In genomic region chr12:52975820-52976573, GRCh38 we compare ENCODE assay signal across 9 cellular contexts. TPM values are rescaled to one million over a fixed set of nuclear protein-coding genes. Genes with fewer than 3 reads are reported as not detected.
DNase-seq lines count a peak whose midpoint lies in the region; ATAC-seq and TF ChIP-seq lines count a peak whose summit lies in the region.
"Had no signal": no experiment of that assay in that cellular context is flagged by ENCODE, and none has a peak within 500 bp of the region (broad histone marks: within the 10 kb centered on the region; RNA-seq: fewer than 3 reads in every experiment).

No MANE protein-coding gene starts in this region.

- peaks cover 54% of the 10 kb centered on the region for H3K27me3 Mint-ChIP-seq in stimulated activated memory B cell treated with anti-CD40 and anti-IgM and Interleukin-4, amounts not matched to agents 10 μg/mL and 1 μg/mL and 100 μg/mL, for 72 hours

- peak overlapping the region; percentile 15 for H3K27ac ChIP-seq in left ventricle myocardium inferior (replicated peaks)

- no peak overlapping the region for H3K27ac Mint-ChIP-seq in stimulated activated memory B cell treated with anti-CD40 and anti-IgM and Interleukin-4, amounts not matched to agents 10 μg/mL and 1 μg/mL and 100 μg/mL, for 72 hours
- H3K27ac Mint-ChIP-seq: B cell had no signal

- ATAC-seq in stimulated activated memory B cell treated with anti-CD40 and anti-IgM and Interleukin-4, amounts not matched to agents 10 μg/mL and 1 μg/mL and 100 μg/mL, for 72 hours, result peak; percentile 38
- ATAC-seq in HG02840 (IDR thresholded peaks at IDR 0.05; ENCODE audit: low FRiP score, unreplicated experiment), result no peak
- ATAC-seq in HG02678 (IDR thresholded peaks at IDR 0.05; ENCODE audit: unreplicated experiment), result no peak

- no peaks in the 10 kb centered on the region for H3K9me3 ChIP-seq in left ventricle myocardium inferior (replicated peaks)

- H3K36me3 ChIP-seq in left ventricle myocardium inferior, result no peaks in the 10 kb centered on the region

- DNase-seq in NCI-H345 (lab: John Stamatoyannopoulos, UW), result peak; percentile 32
- DNase-seq in NCI-H345 treated with DMSO at 0.1 percent for 48 hours (lab: John Stamatoyannopoulos, UW; ENCODE audit: unreplicated experiment), result no peak
- DNase-seq in RPMI7951 (ENCODE audit: low read depth), result peak; percentile 48
- DNase-seq in left ventricle myocardium inferior, result no peak
- DNase-seq in stimulated activated CD8-positive, alpha-beta memory T cell treated with anti-CD3 and anti-CD28 coated beads, Interleukin-4, amount 100 ng/mL, for 48 hours, result no peak

- H3K36me3 Mint-ChIP-seq in stimulated activated memory B cell treated with anti-CD40 and anti-IgM and Interleukin-4, amounts not matched to agents 10 μg/mL and 1 μg/mL and 100 μg/mL, for 72 hours, result no peaks in the 10 kb centered on the region

- intact Hi-C loops in left ventricle myocardium inferior (cut with micrococcal nuclease), result loop anchor here (10.0 kb wide), 1 partner anchor 391 kb away; no protein-coding TSS in a partner anchor

- peaks cover 52% of the 10 kb centered on the region for H3K27me3 ChIP-seq in left ventricle myocardium inferior (ENCODE audit: low read depth)

- H3K9me3 Mint-ChIP-seq in stimulated activated memory B cell treated with anti-CD40 and anti-IgM and Interleukin-4, amounts not matched to agents 10 μg/mL and 1 μg/mL and 100 μg/mL, for 72 hours, result peaks cover 3% of the 10 kb centered on the region

- peaks cover 10% of the 10 kb centered on the region for H3K4me1 ChIP-seq in left ventricle myocardium inferior

- H3K4me3 Mint-ChIP-seq in stimulated activated memory B cell treated with anti-CD40 and anti-IgM and Interleukin-4, amounts not matched to agents 10 μg/mL and 1 μg/mL and 100 μg/mL, for 72 hours, result no peak overlapping the region
- H3K4me3 Mint-ChIP-seq: B cell had no signal

- no peak for TF ChIP-seq CTCF in left ventricle myocardium inferior (IDR thresholded peaks at IDR 0.05; ENCODE audit: borderline replicate concordance)

- no peak overlapping the region for H3K4me3 ChIP-seq in left ventricle myocardium inferior

- no peaks in the 10 kb centered on the region for H3K4me1 Mint-ChIP-seq in stimulated activated memory B cell treated with anti-CD40 and anti-IgM and Interleukin-4, amounts not matched to agents 10 μg/mL and 1 μg/mL and 100 μg/mL, for 72 hours
- H3K4me1 Mint-ChIP-seq: B cell had no signal

RNA-seq across cellular contexts. Expression of gene KRT18, which starts 27.1 kb away (rescaled TPM):
- total RNA-seq in RPMI7951 (2014; rRNA removed; shearing (Covaris generic)), result 75.0 and 91.8 TPM in 2 replicates
- total RNA-seq in left ventricle myocardium inferior, result 3.7 TPM

RNA-seq across cellular contexts. Expression of gene EIF4B, which starts 30.3 kb away (rescaled TPM):
- 321 and 337 TPM in 2 replicates for total RNA-seq in RPMI7951 (2014; rRNA removed; shearing (Covaris generic))
- 390 TPM for total RNA-seq in left ventricle myocardium inferior

Comparison
In these comparisons a context has a peak if more than half of its experiments do, and no peak if none do; other contexts are left out.
1. DNase-seq: peak in NCI-H345 (single experiment) and RPMI7951 (single experiment); none in NCI-H345 treated with DMSO at 0.1 percent for 48 hours (single experiment), left ventricle myocardium inferior (single experiment) and stimulated activated CD8-positive, alpha-beta memory T cell treated with anti-CD3 and anti-CD28 coated beads, Interleukin-4, amount 100 ng/mL, for 48 hours (single experiment).
2. RNA of gene KRT18, which starts 27.1 kb away (total RNA-seq): 75.0 to 91.8 TPM in RPMI7951; 3.7 TPM in left ventricle myocardium inferior (single experiment); every median in the first group is over 10 times any median in the second.